In the genomic region with DNA sequence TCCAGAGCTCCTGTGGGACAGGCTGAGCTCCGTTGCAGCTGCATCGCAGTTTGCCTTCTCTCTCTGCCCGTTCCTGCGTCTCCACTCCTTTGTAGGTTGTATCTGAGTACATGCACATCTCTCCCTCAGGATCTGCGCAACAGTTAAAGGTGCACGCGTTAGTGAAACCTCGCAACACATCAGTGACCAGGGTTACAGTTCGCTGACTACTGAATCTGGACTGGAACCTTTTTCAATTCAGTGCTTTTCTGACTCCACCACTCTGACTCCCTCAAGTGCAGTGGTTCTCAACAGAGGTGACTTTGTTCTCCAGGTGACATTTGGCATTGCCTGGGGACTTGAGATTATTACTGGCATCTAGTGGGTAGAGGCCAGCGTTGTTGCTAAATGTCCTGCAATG, we compare ENCODE assay signal across 21 cellular contexts. TPM values are rescaled to one million over a fixed set of nuclear protein-coding genes. Genes with fewer than 3 reads are reported as not detected.
A peak's percentile ranks its signal among the peaks of the same experiment; 100 is the strongest.
DNase-seq lines count a peak whose midpoint lies in the region; ATAC-seq lines count a peak whose summit lies in the region.
"Had no signal": no experiment of that assay in that cellular context is flagged by ENCODE, and none has a peak within 500 bp of the region (broad histone marks: within the 10 kb centered on the region; RNA-seq: fewer than 3 reads in every experiment).

No MANE protein-coding gene starts in this region.

- peak; percentile 17 for DNase-seq in retina
- no peak for DNase-seq in activated naive CD4-positive, alpha-beta T cell treated with Interleukin-2 at 50 U/mL for 16 hours
- DNase-seq in cerebellar nuclear complex (lab: John Stamatoyannopoulos, UW) = no peak
- DNase-seq in NCI-H226 = no peak
- DNase-seq: adrenal gland, AML-193, DMS153, H9, head of caudate nucleus, immature natural killer cell, natural killer cell, NCI-H187, NCI-H524 treated with DMSO at 0.1 percent for 48 hours, OCI-M1, SIG-M5, T-helper 17 cell had no signal

- peak; percentile 95 for ATAC-seq in GM18499 (IDR thresholded peaks at IDR 0.05; ENCODE audit: insufficient read depth, unreplicated experiment)
- ATAC-seq in GM21526 (IDR thresholded peaks at IDR 0.05; ENCODE audit: low FRiP score, unreplicated experiment) = peak; percentile 58
- ATAC-seq: natural killer cell, T-helper 17 cell had no signal

- H3K9me3 Mint-ChIP-seq in IgD-negative memory B cell = peaks cover 3 to 6% (median 6%) of the 10 kb centered on the region in 3 donors
- H3K9me3 Mint-ChIP-seq: activated T-helper 2 cell treated with anti-CD3 and anti-CD28 coated beads, Interferon-gamma antibody, Interleukin-2, Interleukin-4, amounts not matched to agents 10 μg/mL and 5 μg/mL and 100 μg/mL, durations not matched to agents 14 hours and 24 hours and 36 hours; natural killer cell had no signal

- no peak overlapping the region for H3K27ac Mint-ChIP-seq in IgD-negative memory B cell
- H3K27ac Mint-ChIP-seq: activated T-helper 2 cell treated with anti-CD3 and anti-CD28 coated beads, Interferon-gamma antibody, Interleukin-2, Interleukin-4, amounts not matched to agents 10 μg/mL and 5 μg/mL and 100 μg/mL, durations not matched to agents 14 hours and 24 hours and 36 hours; immature natural killer cell; natural killer cell; progenitor cell of endocrine pancreas; T-helper 17 cell had no signal

- H3K4me1 Mint-ChIP-seq in IgD-negative memory B cell = peaks cover 9 to 24% (median 17%) of the 10 kb centered on the region in 3 donors

- peaks cover 6% of the 10 kb centered on the region for H3K36me3 Mint-ChIP-seq in IgD-negative memory B cell
- H3K36me3 Mint-ChIP-seq: natural killer cell had no signal

- peaks cover 3% of the 10 kb centered on the region for H3K27me3 Mint-ChIP-seq in IgD-negative memory B cell
- H3K27me3 Mint-ChIP-seq: T-helper 17 cell had no signal

- peak overlapping the region in 3 of 4 donors; percentile 6 to 74 (median 47) for H3K4me3 Mint-ChIP-seq in IgD-negative memory B cell
- H3K4me3 Mint-ChIP-seq: H9, immature natural killer cell, natural killer cell, T-helper 17 cell had no signal

RNA-seq across cellular contexts. Expression of a gene that starts 44.0 kb away (rescaled TPM):
- 1.3 TPM for polyA plus RNA-seq in IgD-negative memory B cell
